13 cellular contexts compared by ENCODE assay signal in the genomic region with DNA sequence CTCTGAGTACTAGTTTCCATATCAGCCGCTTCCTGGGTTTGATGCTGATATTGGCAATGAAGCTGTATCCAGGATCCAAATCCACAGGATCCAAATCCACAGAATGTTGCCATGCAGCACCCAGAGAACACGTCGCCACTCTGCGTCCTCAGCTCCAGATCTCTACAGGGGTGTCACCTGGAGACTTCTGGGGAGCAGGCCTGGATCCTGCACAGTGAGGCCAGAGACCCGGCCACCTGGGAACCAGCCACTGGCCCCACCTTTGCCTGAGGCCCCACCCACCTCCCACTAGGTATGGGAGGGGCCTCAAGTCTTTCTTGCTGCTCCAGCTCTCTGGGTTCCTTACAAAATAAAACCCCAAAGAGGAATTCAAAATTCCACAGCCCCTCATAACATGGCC.
"Had no signal": no experiment of that assay in that cellular context is flagged by ENCODE, and none has a peak within 500 bp of the region (broad histone marks: within the 10 kb centered on the region; RNA-seq: fewer than 3 reads in every experiment).

No MANE protein-coding gene starts in this region.

- H3K27me3 ChIP-seq: cardiac muscle cell, gastroesophageal sphincter, pancreas had no signal

- H3K4me1 ChIP-seq: gastroesophageal sphincter, pancreas had no signal

- H3K9me3 ChIP-seq: pancreas had no signal

- H3K36me3 Mint-ChIP-seq: type B pancreatic cell had no signal

- DNase-seq: activated B cell treated with CpG ODN at 0.5 μM for 24 hours; activated naive CD4-positive, alpha-beta T cell treated with anti-CD3 and anti-CD28 coated beads for 36 hours; effector CD4-positive, alpha-beta T cell; mesendoderm had no signal

- H3K9me3 Mint-ChIP-seq: neural crest cell; stimulated activated memory B cell treated with anti-CD40 and anti-IgM and Interleukin-4, amounts not matched to agents 10 μg/mL and 1 μg/mL and 100 μg/mL, for 72 hours; T-helper 1 cell treated with Interleukin-12 subunit alpha and Interleukin-12 subunit beta and Interleukin-4 antibody, amounts not matched to agents 30 μg/mL and 1 μg/mL, for 36 hours; type B pancreatic cell had no signal

- H3K4me3 Mint-ChIP-seq: activated B cell treated with CpG ODN at 0.5 μM for 24 hours; activated naive CD4-positive, alpha-beta T cell treated with anti-CD3 and anti-CD28 coated beads for 36 hours; neural crest cell; stimulated activated memory B cell treated with anti-CD40 and anti-IgM and Interleukin-4, amounts not matched to agents 10 μg/mL and 1 μg/mL and 100 μg/mL, for 72 hours; T-helper 1 cell treated with Interleukin-12 subunit alpha and Interleukin-12 subunit beta and Interleukin-4 antibody, amounts not matched to agents 30 μg/mL and 1 μg/mL, for 36 hours; type B pancreatic cell had no signal

- H3K36me3 ChIP-seq: cardiac muscle cell, pancreas had no signal

- H3K27ac Mint-ChIP-seq: activated B cell treated with CpG ODN at 0.5 μM for 24 hours; activated naive CD4-positive, alpha-beta T cell treated with anti-CD3 and anti-CD28 coated beads for 36 hours; stimulated activated memory B cell treated with anti-CD40 and anti-IgM and Interleukin-4, amounts not matched to agents 10 μg/mL and 1 μg/mL and 100 μg/mL, for 72 hours; T-helper 1 cell treated with Interleukin-12 subunit alpha and Interleukin-12 subunit beta and Interleukin-4 antibody, amounts not matched to agents 30 μg/mL and 1 μg/mL, for 36 hours; type B pancreatic cell had no signal

- H3K4me3 ChIP-seq: cardiac muscle cell, gastroesophageal sphincter, pancreas had no signal

- ATAC-seq: gastroesophageal sphincter; pancreas; SK-N-SH treated with all-trans-retinoic acid at 6 μM for 48 hours; stimulated activated memory B cell treated with anti-CD40 and anti-IgM and Interleukin-4, amounts not matched to agents 10 μg/mL and 1 μg/mL and 100 μg/mL, for 72 hours had no signal

- H3K27me3 Mint-ChIP-seq: activated B cell treated with CpG ODN at 0.5 μM for 24 hours; stimulated activated memory B cell treated with anti-CD40 and anti-IgM and Interleukin-4, amounts not matched to agents 10 μg/mL and 1 μg/mL and 100 μg/mL, for 72 hours had no signal

- H3K27ac ChIP-seq: cardiac muscle cell, gastroesophageal sphincter, pancreas had no signal

- FAIRE-seq: colon, pancreas had no signal
